8 cellular contexts compared by ENCODE assay signal in genomic region chr2:950627-950992, GRCh38. TPM values are rescaled to one million over a fixed set of nuclear protein-coding genes. Genes with fewer than 3 reads are reported as not detected.
A peak's percentile ranks its signal among the peaks of the same experiment; 100 is the strongest.
DNase-seq lines count a peak whose midpoint lies in the region; ATAC-seq and TF ChIP-seq lines count a peak whose summit lies in the region.

TSS of gene SNTG2 (plus strand) at chr2:950849. CDS start at chr2:950997, 148 bp downstream.

- no peak for TF ChIP-seq CTCF in BE2C (IDR thresholded peaks at IDR 0.05; ENCODE audit: low read depth, low read length)
- no peak for TF ChIP-seq CTCF in osteocyte (IDR thresholded peaks at IDR 0.05)
- no peak for TF ChIP-seq CTCF in vagina (IDR thresholded peaks at IDR 0.05)

- peaks cover 17% of the 10 kb centered on the region for H3K4me1 Mint-ChIP-seq in activated CD8-positive, alpha-beta memory T cell treated with anti-CD3 and anti-CD28 coated beads, Interleukin-2, amount 10 ng/mL, durations not matched to agents 7 days and 5 days
- peaks cover 14% of the 10 kb centered on the region for H3K4me1 Mint-ChIP-seq in osteocyte (ENCODE audit: unreplicated experiment)

- no peaks in the 10 kb centered on the region for H3K9me3 Mint-ChIP-seq in activated CD8-positive, alpha-beta memory T cell treated with anti-CD3 and anti-CD28 coated beads, Interleukin-2, amount 10 ng/mL, durations not matched to agents 7 days and 5 days (ENCODE audit: low read depth)
- no peaks in the 10 kb centered on the region for H3K9me3 Mint-ChIP-seq in osteocyte (ENCODE audit: unreplicated experiment)

- H3K4me3 ChIP-seq in BE2C (ENCODE audit: low read depth, low read length), result no peak within 1 kb of the TSS
- H3K4me3 ChIP-seq in esophagus (ENCODE audit: low read depth in 1 of 2, low read length in 2 of 2), result peak within 1 kb of the TSS; percentile 21 to 54
- peak within 1 kb of the TSS; percentile 45 to 50 for H3K4me3 ChIP-seq in vagina

- CTCF ChIA-PET in activated CD8-positive, alpha-beta memory T cell treated with anti-CD3 and anti-CD28 coated beads, Interleukin-2, amount 10 ng/mL, durations not matched to agents 7 days and 5 days (lab: Charles Lee), result interaction anchor here (1.1 to 1.4 kb wide), 2 partner anchors 24 to 190 kb away, joined by 4 to 5 read pairs; no protein-coding TSS in a partner anchor

- intact Hi-C loops in vagina (cut with DNase I), result no loop called here

- 0 to 1% methylated on average over 17 to 51 of the region's 51 CpGs for WGBS in esophagus, 2 donors

- peak within 1 kb of the TSS; percentile 64 for H3K4me3 Mint-ChIP-seq in activated CD8-positive, alpha-beta memory T cell treated with anti-CD3 and anti-CD28 coated beads, Interleukin-2, amount 10 ng/mL, durations not matched to agents 7 days and 5 days
- peak within 1 kb of the TSS; percentile 70 for H3K4me3 Mint-ChIP-seq in osteocyte (ENCODE audit: unreplicated experiment)

- ATAC-seq in HG03342 (IDR thresholded peaks at IDR 0.05; ENCODE audit: unreplicated experiment), result peak; percentile 40
- peak; percentile 95 for ATAC-seq in activated CD8-positive, alpha-beta memory T cell treated with anti-CD3 and anti-CD28 coated beads, Interleukin-2, amount 10 ng/mL, durations not matched to agents 7 days and 5 days
- no peak for ATAC-seq in GM19023 (IDR thresholded peaks at IDR 0.05; ENCODE audit: unreplicated experiment)

- DNase-seq in BE2C (peak; percentile 30), osteocyte (ENCODE audit: extremely low spot score, unreplicated experiment) (no peak), vagina (ENCODE audit: extremely low spot score in 2 of 2) (no peak), NCI-H226 (no peak)
- peak; percentile 61 for DNase-seq in activated CD8-positive, alpha-beta memory T cell treated with anti-CD3 and anti-CD28 coated beads, Interleukin-2, amount 10 ng/mL, durations not matched to agents 7 days and 5 days

- H3K4me1 ChIP-seq in BE2C (no peaks in the 10 kb centered on the region), esophagus (ENCODE audit: control insufficient read depth in 2 of 2, insufficient read depth in 2 of 2, low read length in 1 of 2) (peaks cover 0 to 4% of the 10 kb centered on the region in 2 donors), vagina (peaks cover 11% of the 10 kb centered on the region)

- H3K36me3 ChIP-seq in BE2C (no peaks in the 10 kb centered on the region), esophagus (ENCODE audit: control insufficient read depth in 2 of 2, insufficient read depth in 2 of 2, low read length in 1 of 2) (no peaks in the 10 kb centered on the region), vagina (no peaks in the 10 kb centered on the region)

- no peaks in the 10 kb centered on the region for H3K36me3 Mint-ChIP-seq in activated CD8-positive, alpha-beta memory T cell treated with anti-CD3 and anti-CD28 coated beads, Interleukin-2, amount 10 ng/mL, durations not matched to agents 7 days and 5 days
- H3K36me3 Mint-ChIP-seq in osteocyte (ENCODE audit: unreplicated experiment), result peaks cover 1% of the 10 kb centered on the region

- H3K27me3 Mint-ChIP-seq in activated CD8-positive, alpha-beta memory T cell treated with anti-CD3 and anti-CD28 coated beads, Interleukin-2, amount 10 ng/mL, durations not matched to agents 7 days and 5 days, result peaks cover 43% of the 10 kb centered on the region
- peaks cover 46% of the 10 kb centered on the region for H3K27me3 Mint-ChIP-seq in osteocyte (ENCODE audit: unreplicated experiment)

- no peak within 1 kb of the TSS for H3K27ac ChIP-seq in esophagus (ENCODE audit: low read depth in 2 of 2, low read length in 1 of 2)
- peak within 1 kb of the TSS; percentile 62 for H3K27ac ChIP-seq in vagina

- H3K9me3 ChIP-seq in BE2C (no peaks in the 10 kb centered on the region), esophagus (ENCODE audit: control insufficient read depth in 2 of 2, insufficient read depth in 1 of 2, low read depth in 1 of 2, low read length in 1 of 2) (no peaks in the 10 kb centered on the region), vagina (no peaks in the 10 kb centered on the region)

- H3K27me3 ChIP-seq in BE2C (peaks cover 38% of the 10 kb centered on the region), esophagus (ENCODE audit: control insufficient read depth in 1 of 2, insufficient read depth in 2 of 2, low read length in 2 of 2) (peaks cover 0 to 4% of the 10 kb centered on the region in 2 donors), vagina (peaks cover 11% of the 10 kb centered on the region)

- no peak within 1 kb of the TSS for H3K27ac Mint-ChIP-seq in activated CD8-positive, alpha-beta memory T cell treated with anti-CD3 and anti-CD28 coated beads, Interleukin-2, amount 10 ng/mL, durations not matched to agents 7 days and 5 days
- H3K27ac Mint-ChIP-seq in osteocyte (ENCODE audit: unreplicated experiment), result no peak within 1 kb of the TSS

- TF ChIP-seq POLR2A in vagina (IDR thresholded peaks at IDR 0.05), result no peak

RNA-seq across cellular contexts. Expression of gene SNTG2, which starts in this region (rescaled TPM):
- not detected for polyA plus RNA-seq in BE2C (2012; ENCODE audit: insufficient read depth, insufficient read length, low read depth)
- 1 to 10 TPM in 1 of 2 experiments, under 1 TPM in 1; 0.37 to 1.6 TPM for total RNA-seq in activated CD8-positive, alpha-beta memory T cell treated with anti-CD3 and anti-CD28 coated beads, Interleukin-2, amount 10 ng/mL, durations not matched to agents 7 days and 5 days
- under 1 TPM; 0.26 to 0.33 TPM for polyA plus RNA-seq in esophagus
- total RNA-seq in osteocyte (not detected in 2 replicates), vagina (11.8 TPM)

Comparison
In these comparisons a context has a peak if more than half of its experiments do, and no peak if none do; other contexts are left out.
1. DNase-seq: peak in BE2C (single experiment) and activated CD8-positive, alpha-beta memory T cell treated with anti-CD3 and anti-CD28 coated beads, Interleukin-2, amount 10 ng/mL, durations not matched to agents 7 days and 5 days (single experiment); none in osteocyte (single experiment), vagina (0 of 2) and NCI-H226 (single experiment).